Comparison of ENCODE assay signal across 27 cellular contexts in genomic region chr15:63352808-63353207, GRCh38. TPM values are rescaled to one million over a fixed set of nuclear protein-coding genes. Genes with fewer than 3 reads are reported as not detected.
"Had no signal": no experiment of that assay in that cellular context is flagged by ENCODE, and none has a peak within 500 bp of the region (broad histone marks: within the 10 kb centered on the region; RNA-seq: fewer than 3 reads in every experiment).

No MANE protein-coding gene starts in this region.

- H3K4me1 ChIP-seq: neural progenitor cell, right lobe of liver had no signal

- ATAC-seq: natural killer cell; psoas muscle; right cardiac atrium; right lobe of liver; stimulated activated effector memory CD8-positive, alpha-beta T cell treated with anti-CD3 and anti-CD28 coated beads, Interleukin-12 subunit alpha, Interleukin-12 subunit beta, amount 100 ng/mL, for 72 hours; stimulated activated naive B cell treated with anti-CD40 and anti-IgM and Interleukin-4, amounts not matched to agents 10 μg/mL and 1 μg/mL and 100 μg/mL, for 72 hours had no signal

- H2AFZ ChIP-seq: neural progenitor cell, parathyroid adenoma had no signal

- H3K4me2 ChIP-seq: neural progenitor cell had no signal

- H3K36me3 ChIP-seq: neural progenitor cell, ovary, right lobe of liver, sigmoid colon, stomach, tibial artery, upper lobe of left lung, vagina had no signal

- H3K4me3 ChIP-seq: neural progenitor cell, ovary, psoas muscle, right lobe of liver, sigmoid colon, stomach, testis, tibial artery, upper lobe of left lung, vagina had no signal

- H3K27me3 Mint-ChIP-seq: stimulated activated naive B cell treated with anti-CD40 and anti-IgM and Interleukin-4, amounts not matched to agents 10 μg/mL and 1 μg/mL and 100 μg/mL, for 72 hours; stimulated activated naive CD8-positive, alpha-beta T cell treated with anti-CD3 and anti-CD28 coated beads, Interleukin-15, Interleukin-2, amounts not matched to agents 100 ng/mL and 50 ng/mL, for 24 hours had no signal

- H3K27ac ChIP-seq: neural progenitor cell, ovary, parathyroid adenoma, psoas muscle, right lobe of liver, sigmoid colon, stomach, testis, tibial artery, upper lobe of left lung had no signal

- H3K27me3 ChIP-seq: neural progenitor cell, ovary, right lobe of liver, sigmoid colon, stomach, testis, tibial artery, upper lobe of left lung, vagina had no signal

- DNase-seq: natural killer cell; occipital lobe; ovary; psoas muscle; right cardiac atrium; right lobe of liver; small intestine; stimulated activated CD4-positive, alpha-beta T cell treated with anti-CD3 and anti-CD28 coated beads, Interleukin-15, amount 100 ng/mL, for 24 hours; stimulated activated CD4-positive, alpha-beta T cell treated with anti-CD3 and anti-CD28 coated beads, Interleukin-2, amount 100 ng/mL, for 24 hours; stimulated activated CD4-positive, alpha-beta T cell treated with anti-CD3 and anti-CD28 coated beads, Interleukin-2, amount 100 ng/mL, for 48 hours; stimulated activated CD4-positive, alpha-beta T cell treated with anti-CD3 and anti-CD28 coated beads, Interleukin-4, amount 100 ng/mL, for 24 hours; stimulated activated naive B cell treated with anti-CD40 and anti-IgM and Interleukin-4, amounts not matched to agents 10 μg/mL and 1 μg/mL and 100 μg/mL, for 72 hours; stimulated activated naive CD4-positive, alpha-beta T cell treated with Interleukin-2 at 50 U/mL for 16 hours; stomach; testis; tibial artery; trophoblast cell; upper lobe of left lung had no signal

- H3K27ac Mint-ChIP-seq: natural killer cell; nephron; neural progenitor cell; progenitor cell of endocrine pancreas; stimulated activated effector memory CD8-positive, alpha-beta T cell treated with anti-CD3 and anti-CD28 coated beads, Interleukin-12 subunit alpha, Interleukin-12 subunit beta, amount 100 ng/mL, for 72 hours; stimulated activated naive B cell treated with anti-CD40 and anti-IgM and Interleukin-4, amounts not matched to agents 10 μg/mL and 1 μg/mL and 100 μg/mL, for 72 hours; stimulated activated naive CD8-positive, alpha-beta T cell treated with anti-CD3 and anti-CD28 coated beads, Interleukin-15, Interleukin-2, amounts not matched to agents 100 ng/mL and 50 ng/mL, for 24 hours had no signal

- H3K4me1 Mint-ChIP-seq: natural killer cell; stimulated activated effector memory CD8-positive, alpha-beta T cell treated with anti-CD3 and anti-CD28 coated beads, Interleukin-12 subunit alpha, Interleukin-12 subunit beta, amount 100 ng/mL, for 72 hours had no signal

- H3K9me3 Mint-ChIP-seq: natural killer cell; nephron; neural progenitor cell; stimulated activated effector memory CD8-positive, alpha-beta T cell treated with anti-CD3 and anti-CD28 coated beads, Interleukin-12 subunit alpha, Interleukin-12 subunit beta, amount 100 ng/mL, for 72 hours; stimulated activated naive B cell treated with anti-CD40 and anti-IgM and Interleukin-4, amounts not matched to agents 10 μg/mL and 1 μg/mL and 100 μg/mL, for 72 hours; stimulated activated naive CD8-positive, alpha-beta T cell treated with anti-CD3 and anti-CD28 coated beads, Interleukin-15, Interleukin-2, amounts not matched to agents 100 ng/mL and 50 ng/mL, for 24 hours had no signal

- FAIRE-seq: small intestine, urothelium cell line had no signal

- H3K9ac ChIP-seq: neural progenitor cell, parathyroid adenoma had no signal

- H3K36me3 Mint-ChIP-seq: natural killer cell; neural progenitor cell; stimulated activated effector memory CD8-positive, alpha-beta T cell treated with anti-CD3 and anti-CD28 coated beads, Interleukin-12 subunit alpha, Interleukin-12 subunit beta, amount 100 ng/mL, for 72 hours; stimulated activated naive B cell treated with anti-CD40 and anti-IgM and Interleukin-4, amounts not matched to agents 10 μg/mL and 1 μg/mL and 100 μg/mL, for 72 hours had no signal

- H3K9me3 ChIP-seq: ovary, psoas muscle, right lobe of liver, sigmoid colon, stomach, testis, tibial artery, upper lobe of left lung, vagina had no signal

- H3K79me2 ChIP-seq: parathyroid adenoma had no signal

- H3K4me3 Mint-ChIP-seq: natural killer cell; nephron; neural progenitor cell; stimulated activated effector memory CD8-positive, alpha-beta T cell treated with anti-CD3 and anti-CD28 coated beads, Interleukin-12 subunit alpha, Interleukin-12 subunit beta, amount 100 ng/mL, for 72 hours; stimulated activated naive B cell treated with anti-CD40 and anti-IgM and Interleukin-4, amounts not matched to agents 10 μg/mL and 1 μg/mL and 100 μg/mL, for 72 hours; stimulated activated naive CD8-positive, alpha-beta T cell treated with anti-CD3 and anti-CD28 coated beads, Interleukin-15, Interleukin-2, amounts not matched to agents 100 ng/mL and 50 ng/mL, for 24 hours had no signal

RNA-seq across cellular contexts. Expression of gene CA12, which starts 28.8 kb away (rescaled TPM):
- total RNA-seq: natural killer cell had no signal
